ENCODE assay signal across 16 cellular contexts in genomic region chr10:74383617-74384016, GRCh38.
"Had no signal": no experiment of that assay in that cellular context is flagged by ENCODE, and none has a peak within 500 bp of the region (broad histone marks: within the 10 kb centered on the region; RNA-seq: fewer than 3 reads in every experiment).

No MANE protein-coding gene starts in this region.

- H3K27me3 Mint-ChIP-seq: stimulated activated naive B cell treated with anti-CD40 and anti-IgM and Interleukin-4, amounts not matched to agents 10 μg/mL and 1 μg/mL and 100 μg/mL, for 72 hours had no signal

- ATAC-seq: left lobe of liver, psoas muscle, right cardiac atrium had no signal

- H3K36me3 Mint-ChIP-seq: neural progenitor cell had no signal

- H3K27ac Mint-ChIP-seq: neural progenitor cell; stimulated activated naive B cell treated with anti-CD40 and anti-IgM and Interleukin-4, amounts not matched to agents 10 μg/mL and 1 μg/mL and 100 μg/mL, for 72 hours had no signal

- H3K4me3 Mint-ChIP-seq: neural progenitor cell; stimulated activated naive B cell treated with anti-CD40 and anti-IgM and Interleukin-4, amounts not matched to agents 10 μg/mL and 1 μg/mL and 100 μg/mL, for 72 hours had no signal

- H3K9me3 Mint-ChIP-seq: neural progenitor cell had no signal

- H3K36me3 ChIP-seq: neural progenitor cell, thyroid gland, WERI-Rb-1 had no signal

- H3K4me2 ChIP-seq: neural progenitor cell had no signal

- H3K9me3 ChIP-seq: psoas muscle, thyroid gland had no signal

- H3K27ac ChIP-seq: coronary artery, neural progenitor cell, psoas muscle, skin epidermis, WERI-Rb-1 had no signal

- H3K4me3 ChIP-seq: coronary artery, neural progenitor cell, psoas muscle, skin epidermis, thyroid gland had no signal

- DNase-seq: activated CD4-positive, alpha-beta T cell treated with anti-CD3 and anti-CD28 coated beads, Interleukin-2, amount 50 U/mL, for 1 hour; activated CD8-positive, alpha-beta memory T cell treated with anti-CD3 and anti-CD28 coated beads for 24 hours; activated CD8-positive, alpha-beta memory T cell treated with anti-CD3 and anti-CD28 coated beads, Interleukin-2, amount 50 U/mL, for 48 hours; aorta; head of caudate nucleus; midbrain; psoas muscle; right cardiac atrium; stimulated activated CD4-positive, alpha-beta T cell treated with anti-CD3 and anti-CD28 coated beads, Interleukin-4, amount 100 ng/mL, for 24 hours; stimulated activated naive B cell treated with anti-CD40 and anti-IgM and Interleukin-4, amounts not matched to agents 10 μg/mL and 1 μg/mL and 100 μg/mL, for 72 hours; thyroid gland; WERI-Rb-1 had no signal

- H3K27me3 ChIP-seq: neural progenitor cell, thyroid gland had no signal

- H3K9ac ChIP-seq: neural progenitor cell had no signal

- H2AFZ ChIP-seq: neural progenitor cell had no signal

- H3K4me1 Mint-ChIP-seq: neural progenitor cell had no signal

- H3K4me1 ChIP-seq: psoas muscle had no signal
